In the genomic region with DNA sequence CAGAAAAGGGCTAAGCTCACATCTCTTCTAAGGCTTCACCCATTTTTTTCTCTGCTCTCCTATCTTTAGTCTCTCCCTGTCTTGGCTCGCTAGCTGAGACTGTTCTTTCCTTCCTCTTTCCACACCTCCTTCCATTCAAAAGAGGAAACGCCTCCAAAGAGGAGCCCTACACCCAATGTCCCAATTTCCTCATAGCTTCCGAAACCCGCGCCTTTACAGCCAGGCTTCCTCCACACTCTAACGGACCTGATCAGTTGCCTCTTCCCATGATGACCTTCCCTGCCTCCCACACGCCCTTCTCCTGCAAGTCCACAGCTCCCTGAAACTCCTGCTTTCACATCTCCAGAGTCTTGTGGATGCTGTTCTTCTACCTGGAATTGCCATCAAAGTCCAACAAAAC, we compare ENCODE assay signal across 20 cellular contexts.
"Had no signal": no experiment of that assay in that cellular context is flagged by ENCODE, and none has a peak within 500 bp of the region (broad histone marks: within the 10 kb centered on the region; RNA-seq: fewer than 3 reads in every experiment).

No MANE protein-coding gene starts in this region.

- DNase-seq: activated CD4-positive, alpha-beta memory T cell treated with anti-CD3 and anti-CD28 coated beads, Interleukin-2, amount 10 ng/mL, durations not matched to agents 7 days and 5 days; activated CD4-positive, alpha-beta T cell treated with anti-CD3 and anti-CD28 coated beads, Interleukin-2, amount 10 ng/mL, durations not matched to agents 24 days and 14 days; activated effector memory CD4-positive, alpha-beta T cell treated with anti-CD3 and anti-CD28 coated beads, Interleukin-2, amount 50 U/mL, for 16 hours; activated naive CD4-positive, alpha-beta T cell treated with anti-CD3 and anti-CD28 coated beads, Interleukin-2, amount 10 ng/mL, durations not matched to agents 7 days and 5 days; activated T-cell treated with anti-CD3 and anti-CD28 coated beads for 4 hours; amygdala; body of pancreas; cortex of kidney; effector CD4-positive, alpha-beta T cell; foreskin keratinocyte; posterior cingulate gyrus; right lobe of liver; stimulated activated CD4-positive, alpha-beta T cell treated with anti-CD3 and anti-CD28 coated beads, Interleukin-1b, Interleukin-23, amount 100 ng/mL, for 48 hours; uterus had no signal

- ATAC-seq: activated CD4-positive, CD25-positive, alpha-beta regulatory T cell treated with anti-CD3 and anti-CD28 coated beads, Interleukin-2, amount 50 U/mL, for 24 hours; body of pancreas; foreskin keratinocyte; right lobe of liver had no signal

- H3K27ac ChIP-seq: body of pancreas, cardiac muscle cell, foreskin keratinocyte, neural progenitor cell, right lobe of liver, skin epidermis, tibial nerve, uterus, VCaP had no signal
